Comparison of ENCODE assay signal across 8 cellular contexts in the genomic region with DNA sequence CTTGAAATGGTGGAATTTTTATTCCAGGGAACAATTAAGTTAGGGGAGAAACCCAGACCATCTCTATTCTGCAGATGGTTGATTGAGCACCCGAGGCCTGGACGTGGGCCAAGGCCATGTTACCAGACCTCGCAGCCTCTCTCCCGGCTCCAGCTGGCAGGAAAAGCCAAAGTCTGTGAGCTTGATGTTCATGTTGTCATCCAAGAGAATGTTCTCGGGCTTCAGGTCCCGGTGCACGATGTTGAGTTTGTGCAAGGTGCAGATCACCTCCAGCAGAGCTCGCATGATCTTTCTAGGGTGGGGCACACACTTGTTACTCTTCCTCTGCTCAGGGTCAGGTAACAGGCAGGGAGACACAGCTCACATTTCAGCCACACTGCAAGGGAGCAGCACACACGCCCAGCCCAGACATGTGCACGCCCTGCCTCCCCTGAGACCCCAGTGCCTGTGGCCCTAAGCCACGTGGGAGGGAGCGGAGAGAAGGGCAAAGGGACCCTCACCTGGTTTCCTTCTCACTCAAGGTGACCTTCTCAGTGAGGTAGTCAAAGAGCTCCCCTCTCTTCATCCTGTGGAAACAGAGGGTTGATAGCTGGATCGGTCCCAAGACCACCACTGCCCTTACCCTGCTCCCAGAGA.
A peak's percentile ranks its signal among the peaks of the same experiment; 100 is the strongest.
DNase-seq lines count a peak whose midpoint lies in the region; ATAC-seq and TF ChIP-seq lines count a peak whose summit lies in the region.
"Had no signal": no experiment of that assay in that cellular context is flagged by ENCODE, and none has a peak within 500 bp of the region (broad histone marks: within the 10 kb centered on the region; RNA-seq: fewer than 3 reads in every experiment).

No MANE protein-coding gene starts in this region.

- no peaks in the 10 kb centered on the region for H3K9me3 Mint-ChIP-seq in stimulated activated effector memory CD8-positive, alpha-beta T cell treated with anti-CD3 and anti-CD28 coated beads, Interleukin-12 subunit alpha, Interleukin-12 subunit beta, amount 100 ng/mL, for 72 hours
- no peaks in the 10 kb centered on the region for H3K9me3 Mint-ChIP-seq in stimulated activated naive CD8-positive, alpha-beta T cell treated with anti-CD3 and anti-CD28 coated beads, Interleukin-15, amount 100 ng/mL, for 72 hours

- peaks cover 5% of the 10 kb centered on the region for H3K4me1 Mint-ChIP-seq in stimulated activated effector memory CD8-positive, alpha-beta T cell treated with anti-CD3 and anti-CD28 coated beads, Interleukin-12 subunit alpha, Interleukin-12 subunit beta, amount 100 ng/mL, for 72 hours
- H3K4me1 Mint-ChIP-seq in stimulated activated naive CD8-positive, alpha-beta T cell treated with anti-CD3 and anti-CD28 coated beads, Interleukin-15, amount 100 ng/mL, for 72 hours: peaks cover 6% of the 10 kb centered on the region

- H3K27ac Mint-ChIP-seq in stimulated activated effector memory CD8-positive, alpha-beta T cell treated with anti-CD3 and anti-CD28 coated beads, Interleukin-12 subunit alpha, Interleukin-12 subunit beta, amount 100 ng/mL, for 72 hours: peak overlapping the region; percentile 26
- peak overlapping the region in 1 of 2 donors; percentile 61 for H3K27ac Mint-ChIP-seq in stimulated activated naive CD8-positive, alpha-beta T cell treated with anti-CD3 and anti-CD28 coated beads, Interleukin-15, amount 100 ng/mL, for 72 hours

- DNase-seq in NCI-H1694 (lab: John Stamatoyannopoulos, UW) (peak; percentile 88), hippocampal formation (lab: John Stamatoyannopoulos, UW) (peak; percentile 13 to 54), RKO (ENCODE audit: low spot score) (no peak)
- DNase-seq in stimulated activated effector memory CD8-positive, alpha-beta T cell treated with anti-CD3 and anti-CD28 coated beads, Interleukin-12 subunit alpha, Interleukin-12 subunit beta, amount 100 ng/mL, for 72 hours (ENCODE audit: low spot score in 2 of 2): no peak
- DNase-seq in stimulated activated naive CD8-positive, alpha-beta T cell treated with anti-CD3 and anti-CD28 coated beads, Interleukin-15, amount 100 ng/mL, for 72 hours: no peak
- DNase-seq: stimulated activated naive CD4-positive, alpha-beta T cell had no signal

- H3K4me3 Mint-ChIP-seq in stimulated activated effector memory CD8-positive, alpha-beta T cell treated with anti-CD3 and anti-CD28 coated beads, Interleukin-12 subunit alpha, Interleukin-12 subunit beta, amount 100 ng/mL, for 72 hours: no peak overlapping the region
- H3K4me3 Mint-ChIP-seq in stimulated activated naive CD8-positive, alpha-beta T cell treated with anti-CD3 and anti-CD28 coated beads, Interleukin-15, amount 100 ng/mL, for 72 hours: no peak overlapping the region

- ATAC-seq in SK-N-SH treated with all-trans-retinoic acid at 6 μM for 48 hours (peak; percentile 55), GM18498 (IDR thresholded peaks at IDR 0.05; ENCODE audit: unreplicated experiment) (no peak)
- ATAC-seq in stimulated activated effector memory CD8-positive, alpha-beta T cell treated with anti-CD3 and anti-CD28 coated beads, Interleukin-12 subunit alpha, Interleukin-12 subunit beta, amount 100 ng/mL, for 72 hours: no peak
- ATAC-seq in stimulated activated naive CD8-positive, alpha-beta T cell treated with anti-CD3 and anti-CD28 coated beads, Interleukin-15, amount 100 ng/mL, for 72 hours: no peak

- H3K36me3 Mint-ChIP-seq in stimulated activated effector memory CD8-positive, alpha-beta T cell treated with anti-CD3 and anti-CD28 coated beads, Interleukin-12 subunit alpha, Interleukin-12 subunit beta, amount 100 ng/mL, for 72 hours: peaks cover 54% of the 10 kb centered on the region

- no peaks in the 10 kb centered on the region for H3K27me3 Mint-ChIP-seq in stimulated activated naive CD8-positive, alpha-beta T cell treated with anti-CD3 and anti-CD28 coated beads, Interleukin-15, amount 100 ng/mL, for 72 hours

TF ChIP-seq in SK-N-SH treated with all-trans-retinoic acid at 6 μM for 48 hours, 23 proteins besides CTCF, POLR2A, EP300 and RAD21:
- TF ChIP-seq ARNTL (CRISPR knock-in tag; IDR thresholded peaks at IDR 0.05; ENCODE audit: borderline replicate concordance, low read depth) (no peak), ZNF70 (CRISPR knock-in tag; IDR thresholded peaks at IDR 0.05) (peak; percentile 22; the same call in 1 of the 2 replicates), OSR1 (CRISPR knock-in tag; IDR thresholded peaks at IDR 0.05) (no peak), TCF4 (CRISPR knock-in tag; IDR thresholded peaks at IDR 0.05; ENCODE audit: borderline replicate concordance) (peak; percentile 83), ISL1 (CRISPR knock-in tag; IDR thresholded peaks at IDR 0.05) (peak; percentile 47), ZFP3 (CRISPR knock-in tag; IDR thresholded peaks at IDR 0.05) (no peak), SNAI2 (CRISPR knock-in tag; IDR thresholded peaks at IDR 0.05) (peak; percentile 39; the same call in 1 of the 2 replicates)
- TF ChIP-seq, protein P1, sequence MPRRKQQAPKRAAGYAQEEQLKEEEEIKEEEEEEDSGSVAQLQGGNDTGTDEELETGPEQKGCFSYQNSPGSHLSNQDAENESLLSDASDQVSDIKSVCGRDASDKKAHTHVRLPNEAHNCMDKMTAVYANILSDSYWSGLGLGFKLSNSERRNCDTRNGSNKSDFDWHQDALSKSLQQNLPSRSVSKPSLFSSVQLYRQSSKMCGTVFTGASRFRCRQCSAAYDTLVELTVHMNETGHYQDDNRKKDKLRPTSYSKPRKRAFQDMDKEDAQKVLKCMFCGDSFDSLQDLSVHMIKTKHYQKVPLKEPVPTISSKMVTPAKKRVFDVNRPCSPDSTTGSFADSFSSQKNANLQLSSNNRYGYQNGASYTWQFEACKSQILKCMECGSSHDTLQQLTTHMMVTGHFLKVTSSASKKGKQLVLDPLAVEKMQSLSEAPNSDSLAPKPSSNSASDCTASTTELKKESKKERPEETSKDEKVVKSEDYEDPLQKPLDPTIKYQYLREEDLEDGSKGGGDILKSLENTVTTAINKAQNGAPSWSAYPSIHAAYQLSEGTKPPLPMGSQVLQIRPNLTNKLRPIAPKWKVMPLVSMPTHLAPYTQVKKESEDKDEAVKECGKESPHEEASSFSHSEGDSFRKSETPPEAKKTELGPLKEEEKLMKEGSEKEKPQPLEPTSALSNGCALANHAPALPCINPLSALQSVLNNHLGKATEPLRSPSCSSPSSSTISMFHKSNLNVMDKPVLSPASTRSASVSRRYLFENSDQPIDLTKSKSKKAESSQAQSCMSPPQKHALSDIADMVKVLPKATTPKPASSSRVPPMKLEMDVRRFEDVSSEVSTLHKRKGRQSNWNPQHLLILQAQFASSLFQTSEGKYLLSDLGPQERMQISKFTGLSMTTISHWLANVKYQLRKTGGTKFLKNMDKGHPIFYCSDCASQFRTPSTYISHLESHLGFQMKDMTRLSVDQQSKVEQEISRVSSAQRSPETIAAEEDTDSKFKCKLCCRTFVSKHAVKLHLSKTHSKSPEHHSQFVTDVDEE (CRISPR knock-in tag; IDR thresholded peaks at IDR 0.05): no peak

Comparison
In these comparisons a context has a peak if more than half of its experiments do, and no peak if none do; other contexts are left out.
1. DNase-seq: peak in NCI-H1694 (single experiment) and hippocampal formation (2 of 2); none in stimulated activated effector memory CD8-positive, alpha-beta T cell treated with anti-CD3 and anti-CD28 coated beads, Interleukin-12 subunit alpha, Interleukin-12 subunit beta, amount 100 ng/mL, for 72 hours (0 of 2), RKO (single experiment) and stimulated activated naive CD8-positive, alpha-beta T cell treated with anti-CD3 and anti-CD28 coated beads, Interleukin-15, amount 100 ng/mL, for 72 hours (0 of 2).